ENCODE assay signal across 11 cellular contexts in the genomic region with DNA sequence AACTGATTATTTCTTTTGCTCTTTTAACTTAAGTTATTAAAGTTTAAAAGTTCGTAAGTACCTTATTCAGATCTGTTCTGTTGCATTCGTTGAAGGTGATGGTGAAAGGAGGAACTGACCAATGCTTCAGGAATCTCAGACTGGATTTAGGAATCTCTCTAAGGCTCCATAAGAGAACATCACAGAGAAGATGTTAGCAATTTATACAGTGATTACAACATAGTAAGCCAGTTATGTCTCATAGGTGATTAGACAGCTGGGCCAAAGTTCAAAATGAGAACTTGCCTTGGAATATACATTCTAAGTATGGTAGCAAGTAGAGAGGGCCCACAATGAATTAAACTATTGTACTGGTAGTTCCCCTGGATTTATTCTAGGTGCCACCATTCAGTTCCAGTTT. TPM values are rescaled to one million over a fixed set of nuclear protein-coding genes. Genes with fewer than 3 reads are reported as not detected.
DNase-seq lines count a peak whose midpoint lies in the region; ATAC-seq, FAIRE-seq and TF ChIP-seq lines count a peak whose summit lies in the region.
"Had no signal": no experiment of that assay in that cellular context is flagged by ENCODE, and none has a peak within 500 bp of the region (broad histone marks: within the 10 kb centered on the region; RNA-seq: fewer than 3 reads in every experiment).

No MANE protein-coding gene starts in this region.

- H3K27ac ChIP-seq in CD4-positive, CD25-positive, alpha-beta regulatory T cell (ENCODE audit: insufficient read depth, low read length, poor library complexity, severe bottlenecking): no peak overlapping the region
- H3K27ac ChIP-seq in upper lobe of right lung: no peak overlapping the region

- peak overlapping the region; percentile 25 to 76 (median 64) for H3K4me3 Mint-ChIP-seq in CD4-positive, CD25-positive, alpha-beta regulatory T cell

- H3K27me3 ChIP-seq in CD4-positive, CD25-positive, alpha-beta regulatory T cell (ENCODE audit: control insufficient read depth, insufficient read depth, low read length): no peaks in the 10 kb centered on the region
- H3K27me3 ChIP-seq in adipocyte (replicated peaks; ENCODE audit: control insufficient read depth, insufficient read depth, low read length) (no peaks in the 10 kb centered on the region), upper lobe of right lung (no peaks in the 10 kb centered on the region)

- ATAC-seq in CD4-positive, CD25-positive, alpha-beta regulatory T cell (ENCODE audit: low read depth in 2 of 2): no peak
- ATAC-seq in GM18519 (IDR thresholded peaks at IDR 0.05; ENCODE audit: low FRiP score, unreplicated experiment) (no peak), upper lobe of right lung (no peak), Right ventricle myocardium inferior (no peak)
- ATAC-seq: stimulated activated memory B cell treated with anti-CD40 and anti-IgM and Interleukin-4, amounts not matched to agents 10 μg/mL and 1 μg/mL and 100 μg/mL, for 72 hours had no signal

- H3K9me3 Mint-ChIP-seq in CD4-positive, CD25-positive, alpha-beta regulatory T cell: no peaks in the 10 kb centered on the region
- H3K9me3 Mint-ChIP-seq: activated B cell treated with CpG ODN at 0.5 μM for 24 hours; naive B cell; stimulated activated memory B cell treated with anti-CD40 and anti-IgM and Interleukin-4, amounts not matched to agents 10 μg/mL and 1 μg/mL and 100 μg/mL, for 72 hours had no signal

- peaks cover 11% of the 10 kb centered on the region for H3K36me3 ChIP-seq in CD4-positive, CD25-positive, alpha-beta regulatory T cell (ENCODE audit: control insufficient read depth, insufficient read depth, low read length)
- H3K36me3 ChIP-seq in adipocyte (ENCODE audit: control insufficient read depth, insufficient read depth, low read length, severe bottlenecking) (peaks cover 7% of the 10 kb centered on the region), upper lobe of right lung (peaks cover 3% of the 10 kb centered on the region)

- peak overlapping the region; percentile 90 for H3K9ac ChIP-seq in adipocyte (ENCODE audit: low read length)

- H3K27me3 Mint-ChIP-seq in CD4-positive, CD25-positive, alpha-beta regulatory T cell: no peaks in the 10 kb centered on the region
- H3K27me3 Mint-ChIP-seq: activated B cell treated with CpG ODN at 0.5 μM for 24 hours, naive B cell had no signal

- H3K27ac Mint-ChIP-seq in CD4-positive, CD25-positive, alpha-beta regulatory T cell: no peak overlapping the region
- H3K27ac Mint-ChIP-seq: activated B cell treated with CpG ODN at 0.5 μM for 24 hours; stimulated activated memory B cell treated with anti-CD40 and anti-IgM and Interleukin-4, amounts not matched to agents 10 μg/mL and 1 μg/mL and 100 μg/mL, for 72 hours had no signal

- H3K36me3 Mint-ChIP-seq in CD4-positive, CD25-positive, alpha-beta regulatory T cell: peaks cover 18% of the 10 kb centered on the region

- intact Hi-C loops in upper lobe of right lung (cut with DNase I) (no loop called here), Right ventricle myocardium inferior (cut with DNase I) (loop anchor here (5.0 to 10.0 kb wide), 4 partner anchors 194 to 589 kb away; a partner anchor contains a TSS)

- H3K4me1 Mint-ChIP-seq in CD4-positive, CD25-positive, alpha-beta regulatory T cell: peaks cover 28 to 70% (median 55%) of the 10 kb centered on the region in 4 donors

- H3K4me3 ChIP-seq in CD4-positive, CD25-positive, alpha-beta regulatory T cell (ENCODE audit: low read depth, low read length): peak overlapping the region; percentile 98
- H3K4me3 ChIP-seq in adipocyte (ENCODE audit: low read length): peak overlapping the region; percentile 98
- no peak overlapping the region for H3K4me3 ChIP-seq in upper lobe of right lung

- H3K4me1 ChIP-seq in CD4-positive, CD25-positive, alpha-beta regulatory T cell (ENCODE audit: control insufficient read depth, insufficient read depth, low read length, poor library complexity, severe bottlenecking): peaks cover 56% of the 10 kb centered on the region
- peaks cover 38% of the 10 kb centered on the region for H3K4me1 ChIP-seq in adipocyte (ENCODE audit: control insufficient read depth, insufficient read depth, low read length)
- peaks cover 39% of the 10 kb centered on the region for H3K4me1 ChIP-seq in upper lobe of right lung

- no peak for TF ChIP-seq CTCF in upper lobe of right lung (IDR thresholded peaks at IDR 0.05)

- no peak for DNase-seq in CD4-positive, CD25-positive, alpha-beta regulatory T cell
- DNase-seq in HTR-8/SVneo (ENCODE audit: insufficient read length, low spot score) (peak; percentile 6), adipocyte (ENCODE audit: low read depth) (peak; percentile 71), myocyte (ENCODE audit: low read depth) (peak; percentile 13), activated gamma-delta T cell (lab: John Stamatoyannopoulos, UW) (no peak), upper lobe of right lung (no peak), Right ventricle myocardium inferior (ENCODE audit: missing footprints) (no peak)
- DNase-seq: activated B cell treated with CpG ODN at 0.5 μM for 24 hours had no signal

- no peak for FAIRE-seq in HTR-8/SVneo (lab: Jason Lieb, UNC)

- no peaks in the 10 kb centered on the region for H3K9me3 ChIP-seq in CD4-positive, CD25-positive, alpha-beta regulatory T cell (ENCODE audit: control insufficient read depth in 2 of 2, low read length in 2 of 2)
- H3K9me3 ChIP-seq in adipocyte (ENCODE audit: control insufficient read depth, low read length) (no peaks in the 10 kb centered on the region), upper lobe of right lung (no peaks in the 10 kb centered on the region)

RNA-seq across cellular contexts. Expression of a gene that starts 3.2 kb away (rescaled TPM):
- total RNA-seq in CD4-positive, CD25-positive, alpha-beta regulatory T cell: 13.6 TPM
- 10 to 100 TPM; 10.6 to 16.1 (median 12.4) TPM for polyA plus RNA-seq in CD4-positive, CD25-positive, alpha-beta regulatory T cell
- total RNA-seq in myocyte: 5.8 and 6.0 TPM in 2 replicates
- 2.9 TPM for polyA plus RNA-seq in myocyte (2012)
- total RNA-seq in upper lobe of right lung: 6.5 TPM
- total RNA-seq in Right ventricle myocardium inferior: 7.5 TPM

RNA-seq across cellular contexts. Expression of a gene that starts 32.9 kb away (rescaled TPM):
- not detected for total RNA-seq in CD4-positive, CD25-positive, alpha-beta regulatory T cell
- under 1 TPM; 0.06 to 0.21 (median 0.14) TPM for polyA plus RNA-seq in CD4-positive, CD25-positive, alpha-beta regulatory T cell
- total RNA-seq in myocyte: 6.2 and 6.8 TPM in 2 replicates
- 4.5 TPM for polyA plus RNA-seq in myocyte (2012)
- total RNA-seq in upper lobe of right lung: 12.3 TPM
- 7.5 TPM for total RNA-seq in Right ventricle myocardium inferior
- total RNA-seq: activated B cell treated with CpG ODN at 0.5 μM for 24 hours had no signal

Comparison
In these comparisons a context has a peak if more than half of its experiments do, and no peak if none do; other contexts are left out.
1. DNase-seq: peak in HTR-8/SVneo (single experiment), adipocyte (single experiment) and myocyte (single experiment); none in CD4-positive, CD25-positive, alpha-beta regulatory T cell (0 of 3), activated gamma-delta T cell (single experiment), upper lobe of right lung (single experiment) and Right ventricle myocardium inferior (single experiment).